ENCODE assay signal across 16 cellular contexts in the genomic region with DNA sequence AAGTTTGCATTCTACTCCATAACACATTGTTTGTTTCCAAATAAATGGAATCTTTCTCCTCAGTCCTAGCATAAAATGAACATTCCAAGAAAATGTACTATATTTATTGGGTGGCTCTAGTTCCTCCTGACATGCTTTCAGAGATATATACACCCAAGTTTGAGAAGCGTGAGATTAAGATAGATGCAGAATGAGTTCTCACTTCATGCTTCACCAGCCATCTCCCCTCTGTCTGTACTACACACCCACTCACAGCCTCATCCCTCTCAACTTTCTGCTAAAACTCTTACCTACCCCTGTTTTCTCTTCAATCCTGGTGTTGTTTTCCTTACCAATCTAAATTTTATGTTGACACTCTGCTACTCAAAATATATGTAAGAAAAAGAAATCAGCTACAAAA.
"Had no signal": no experiment of that assay in that cellular context is flagged by ENCODE, and none has a peak within 500 bp of the region (broad histone marks: within the 10 kb centered on the region; RNA-seq: fewer than 3 reads in every experiment).

No MANE protein-coding gene starts in this region.

- H3K36me3 Mint-ChIP-seq: brain had no signal

- H3K4me3 ChIP-seq: lung had no signal

- H3K4me3 Mint-ChIP-seq: activated CD8-positive, alpha-beta T cell treated with anti-CD3 and anti-CD28 coated beads for 36 hours; activated naive CD4-positive, alpha-beta T cell treated with anti-CD3 and anti-CD28 coated beads, Interleukin-2, amount 50 U/mL, for 24 hours; brain; immature natural killer cell; stimulated activated naive B cell treated with anti-CD40 and anti-IgM and Interleukin-4, amounts not matched to agents 10 μg/mL and 1 μg/mL and 100 μg/mL, for 72 hours; type B pancreatic cell had no signal

- H3K27me3 Mint-ChIP-seq: activated CD8-positive, alpha-beta T cell treated with anti-CD3 and anti-CD28 coated beads for 36 hours; activated naive CD4-positive, alpha-beta T cell treated with anti-CD3 and anti-CD28 coated beads, Interleukin-2, amount 50 U/mL, for 24 hours; stimulated activated naive B cell treated with anti-CD40 and anti-IgM and Interleukin-4, amounts not matched to agents 10 μg/mL and 1 μg/mL and 100 μg/mL, for 72 hours; type B pancreatic cell had no signal

- H3K27ac Mint-ChIP-seq: activated CD8-positive, alpha-beta T cell treated with anti-CD3 and anti-CD28 coated beads for 36 hours; activated naive CD4-positive, alpha-beta T cell treated with anti-CD3 and anti-CD28 coated beads, Interleukin-2, amount 50 U/mL, for 24 hours; immature natural killer cell; stimulated activated naive B cell treated with anti-CD40 and anti-IgM and Interleukin-4, amounts not matched to agents 10 μg/mL and 1 μg/mL and 100 μg/mL, for 72 hours; type B pancreatic cell had no signal

- H3K27ac ChIP-seq: WERI-Rb-1 had no signal

- H3K9me3 Mint-ChIP-seq: activated CD8-positive, alpha-beta T cell treated with anti-CD3 and anti-CD28 coated beads for 36 hours; activated naive CD4-positive, alpha-beta T cell treated with anti-CD3 and anti-CD28 coated beads, Interleukin-2, amount 50 U/mL, for 24 hours had no signal

- H3K36me3 ChIP-seq: WERI-Rb-1 had no signal

- ATAC-seq: activated CD8-positive, alpha-beta T cell treated with anti-CD3 and anti-CD28 coated beads for 36 hours; left colon; stimulated activated naive B cell treated with anti-CD40 and anti-IgM and Interleukin-4, amounts not matched to agents 10 μg/mL and 1 μg/mL and 100 μg/mL, for 72 hours had no signal

- DNase-seq: activated CD4-positive, alpha-beta T cell treated with anti-CD3 and anti-CD28 coated beads for 4 hours; activated CD8-positive, alpha-beta memory T cell treated with anti-CD3 and anti-CD28 coated beads, Interleukin-2, amount 50 U/mL, for 4 hours; activated CD8-positive, alpha-beta T cell treated with anti-CD3 and anti-CD28 coated beads for 36 hours; activated effector memory CD4-positive, alpha-beta T cell treated with anti-CD3 and anti-CD28 coated beads, Interleukin-2, amount 50 U/mL, for 16 hours; activated T-cell treated with anti-CD3 and anti-CD28 coated beads, Interleukin-2, amount 50 U/mL, for 48 hours; effector CD8-positive, alpha-beta T cell; foreskin melanocyte; immature natural killer cell; left colon; stimulated activated CD4-positive, alpha-beta T cell treated with anti-CD3 and anti-CD28 coated beads, Interleukin-2, amount 100 ng/mL, for 48 hours; stimulated activated naive B cell treated with anti-CD40 and anti-IgM and Interleukin-4, amounts not matched to agents 10 μg/mL and 1 μg/mL and 100 μg/mL, for 72 hours; WERI-Rb-1 had no signal

- H3K4me1 Mint-ChIP-seq: immature natural killer cell had no signal
